ENCODE assay signal across 1 cellular context in the genomic region with DNA sequence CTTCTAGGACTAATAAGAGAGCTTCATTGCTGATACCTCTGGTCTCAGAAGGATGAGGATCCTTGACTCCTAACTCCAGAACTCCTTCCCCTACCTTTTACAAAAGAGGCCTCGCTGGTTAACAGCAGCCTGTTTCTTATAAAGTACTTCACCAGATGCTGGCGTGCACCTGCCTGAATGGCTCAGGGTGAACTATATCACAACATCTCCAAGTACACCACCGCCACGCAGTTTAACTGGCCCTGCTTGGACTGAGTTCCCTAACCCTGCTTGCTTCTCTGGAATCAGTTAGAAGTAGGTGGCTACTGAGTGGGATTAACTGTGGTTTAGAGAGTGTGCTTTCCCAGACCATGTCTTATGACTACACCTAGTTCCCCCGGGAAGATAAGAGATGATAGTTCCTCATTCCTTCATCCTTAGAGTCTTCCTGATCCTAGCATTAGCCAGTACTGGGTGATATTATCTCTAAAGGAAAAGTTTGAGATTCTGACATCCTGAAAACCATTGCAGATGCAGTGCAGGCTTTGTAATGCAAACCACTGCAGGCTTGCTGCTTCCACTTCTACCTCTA.
TF ChIP-seq lines count a peak whose summit lies in the region.

No MANE protein-coding gene starts in this region.

TF ChIP-seq in HepG2, 621 proteins besides CTCF, POLR2A, EP300 and RAD21:
- TF ChIP-seq, protein P1, sequence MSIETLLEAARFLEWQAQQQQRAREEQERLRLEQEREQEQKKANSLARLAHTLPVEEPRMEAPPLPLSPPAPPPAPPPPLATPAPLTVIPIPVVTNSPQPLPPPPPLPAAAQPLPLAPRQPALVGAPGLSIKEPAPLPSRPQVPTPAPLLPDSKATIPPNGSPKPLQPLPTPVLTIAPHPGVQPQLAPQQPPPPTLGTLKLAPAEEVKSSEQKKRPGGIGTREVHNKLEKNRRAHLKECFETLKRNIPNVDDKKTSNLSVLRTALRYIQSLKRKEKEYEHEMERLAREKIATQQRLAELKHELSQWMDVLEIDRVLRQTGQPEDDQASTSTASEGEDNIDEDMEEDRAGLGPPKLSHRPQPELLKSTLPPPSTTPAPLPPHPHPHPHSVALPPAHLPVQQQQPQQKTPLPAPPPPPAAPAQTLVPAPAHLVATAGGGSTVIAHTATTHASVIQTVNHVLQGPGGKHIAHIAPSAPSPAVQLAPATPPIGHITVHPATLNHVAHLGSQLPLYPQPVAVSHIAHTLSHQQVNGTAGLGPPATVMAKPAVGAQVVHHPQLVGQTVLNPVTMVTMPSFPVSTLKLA (IDR thresholded peaks at IDR 0.05) = no peak
- no peak for TF ChIP-seq ZNF335 (CRISPR knock-in tag; IDR thresholded peaks at IDR 0.05)
- TF ChIP-seq, protein P2, sequence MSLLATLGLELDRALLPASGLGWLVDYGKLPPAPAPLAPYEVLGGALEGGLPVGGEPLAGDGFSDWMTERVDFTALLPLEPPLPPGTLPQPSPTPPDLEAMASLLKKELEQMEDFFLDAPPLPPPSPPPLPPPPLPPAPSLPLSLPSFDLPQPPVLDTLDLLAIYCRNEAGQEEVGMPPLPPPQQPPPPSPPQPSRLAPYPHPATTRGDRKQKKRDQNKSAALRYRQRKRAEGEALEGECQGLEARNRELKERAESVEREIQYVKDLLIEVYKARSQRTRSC (CRISPR knock-in tag; IDR thresholded peaks at IDR 0.05; ENCODE audit: low read depth) = no peak
- TF ChIP-seq MAF1 (CRISPR knock-in tag; IDR thresholded peaks at IDR 0.05; ENCODE audit: borderline replicate concordance) = no peak
- no peak for TF ChIP-seq KDM5A (IDR thresholded peaks at IDR 0.05; ENCODE audit: borderline replicate concordance, low read length)
- no peak for TF ChIP-seq HDAC6 (IDR thresholded peaks at IDR 0.05; ENCODE audit: low read depth, low read length)
- no peak for TF ChIP-seq PRMT3 (CRISPR knock-in tag; IDR thresholded peaks at IDR 0.05; ENCODE audit: borderline replicate concordance, low read depth)
- TF ChIP-seq KDM2A (CRISPR knock-in tag; IDR thresholded peaks at IDR 0.05; ENCODE audit: borderline replicate concordance, low read depth) = no peak
- no peak for TF ChIP-seq ZNF160 (CRISPR knock-in tag; IDR thresholded peaks at IDR 0.05)
- TF ChIP-seq JUND (CRISPR knock-in tag; IDR thresholded peaks at IDR 0.05) = no peak
- TF ChIP-seq NFATC3 (CRISPR knock-in tag; IDR thresholded peaks at IDR 0.05) = no peak
- TF ChIP-seq ZFAT (CRISPR knock-in tag; conservative IDR thresholded peaks at IDR 0.05) = no peak
- no peak for TF ChIP-seq SMARCC2 (IDR thresholded peaks at IDR 0.05)
